20 cellular contexts compared by ENCODE assay signal in the genomic region with DNA sequence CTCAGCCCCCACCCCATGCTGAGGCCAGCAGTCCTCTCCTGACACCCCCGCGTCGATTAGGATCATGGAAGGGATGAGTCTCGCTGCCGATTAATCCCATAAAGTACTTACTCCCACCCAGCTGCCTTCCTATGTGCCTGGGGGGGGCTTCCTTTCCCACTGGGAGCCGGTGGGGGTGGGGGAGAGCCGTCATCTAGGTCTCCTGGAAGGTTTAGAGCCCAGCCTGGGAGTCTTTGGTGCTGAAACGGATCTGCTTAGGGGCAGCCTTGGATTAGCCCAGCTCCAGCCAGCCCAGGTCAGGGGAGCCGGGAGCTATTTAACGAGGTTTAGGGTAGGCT. TPM values are rescaled to one million over a fixed set of nuclear protein-coding genes. Genes with fewer than 3 reads are reported as not detected.
"Had no signal": no experiment of that assay in that cellular context is flagged by ENCODE, and none has a peak within 500 bp of the region (broad histone marks: within the 10 kb centered on the region; RNA-seq: fewer than 3 reads in every experiment).

No MANE protein-coding gene starts in this region.

- DNase-seq: activated CD4-positive, alpha-beta T cell treated with anti-CD3 and anti-CD28 coated beads, Interleukin-2, amount 50 U/mL, for 1 hour; activated T-cell treated with anti-CD3 and anti-CD28 coated beads for 4 hours; amniotic stem cell; central memory CD4-positive, alpha-beta T cell; effector CD4-positive, alpha-beta T cell; islet precursor cell; left ventricle myocardium inferior; nephron progenitor cell; stimulated activated CD4-positive, alpha-beta T cell treated with anti-CD3 and anti-CD28 coated beads, Interleukin-15, amount 100 ng/mL, for 24 hours; stimulated activated CD4-positive, alpha-beta T cell treated with anti-CD3 and anti-CD28 coated beads, Interleukin-4, amount 100 ng/mL, for 24 hours; stimulated activated naive CD8-positive, alpha-beta T cell treated with anti-CD3 and anti-CD28 coated beads, Interleukin-15, amount 100 ng/mL, for 72 hours; testis had no signal

- H3K9me3 Mint-ChIP-seq: activated naive CD4-positive, alpha-beta T cell treated with anti-CD3 and anti-CD28 coated beads, Interleukin-2, amount 50 U/mL, for 72 hours; memory B cell; nephron progenitor cell; stimulated activated naive CD8-positive, alpha-beta T cell treated with anti-CD3 and anti-CD28 coated beads, Interleukin-15, amount 100 ng/mL, for 72 hours had no signal

- H3K4me3 ChIP-seq: body of pancreas, coronary artery, left ventricle myocardium inferior, testis had no signal

- ATAC-seq: activated naive CD4-positive, alpha-beta T cell treated with anti-CD3 and anti-CD28 coated beads, Interleukin-2, amount 50 U/mL, for 72 hours; body of pancreas; stimulated activated naive CD8-positive, alpha-beta T cell treated with anti-CD3 and anti-CD28 coated beads, Interleukin-15, amount 100 ng/mL, for 72 hours had no signal

- H3K9me3 ChIP-seq: body of pancreas, left ventricle myocardium inferior, testis had no signal

- H3K36me3 Mint-ChIP-seq: activated naive CD4-positive, alpha-beta T cell treated with anti-CD3 and anti-CD28 coated beads, Interleukin-2, amount 50 U/mL, for 72 hours; memory B cell had no signal

- FAIRE-seq: frontal cortex had no signal

- H3K4me1 Mint-ChIP-seq: stimulated activated naive CD8-positive, alpha-beta T cell treated with anti-CD3 and anti-CD28 coated beads, Interleukin-15, amount 100 ng/mL, for 72 hours had no signal

- H3K27ac Mint-ChIP-seq: memory B cell; nephron progenitor cell; stimulated activated naive CD8-positive, alpha-beta T cell treated with anti-CD3 and anti-CD28 coated beads, Interleukin-15, amount 100 ng/mL, for 72 hours had no signal

- H3K27ac ChIP-seq: body of pancreas, coronary artery, left ventricle myocardium inferior, testis had no signal

- H3K27me3 ChIP-seq: testis had no signal

- H3K4me3 Mint-ChIP-seq: memory B cell; nephron progenitor cell; stimulated activated naive CD8-positive, alpha-beta T cell treated with anti-CD3 and anti-CD28 coated beads, Interleukin-15, amount 100 ng/mL, for 72 hours had no signal

- H3K36me3 ChIP-seq: left ventricle myocardium inferior had no signal

RNA-seq across cellular contexts. Expression of a gene that starts 9.8 kb away (rescaled TPM):
- total RNA-seq: activated CD8-positive, alpha-beta memory T cell treated with anti-CD3 and anti-CD28 coated beads for 36 hours; activated naive CD4-positive, alpha-beta T cell treated with anti-CD3 and anti-CD28 coated beads, Interleukin-2, amount 50 U/mL, for 72 hours had no signal

RNA-seq across cellular contexts. Expression of a gene that starts 32.7 kb away (rescaled TPM):
- total RNA-seq: body of pancreas, frontal cortex, left ventricle myocardium inferior, skeletal muscle tissue had no signal

RNA-seq across cellular contexts. Expression of a gene that starts 48.3 kb away (rescaled TPM):
- total RNA-seq: activated CD8-positive, alpha-beta memory T cell treated with anti-CD3 and anti-CD28 coated beads for 36 hours; activated naive CD4-positive, alpha-beta T cell treated with anti-CD3 and anti-CD28 coated beads, Interleukin-2, amount 50 U/mL, for 72 hours; body of pancreas; frontal cortex; osteocyte had no signal
